16 cellular contexts compared by ENCODE assay signal in genomic region chr1:51281807-51282206, GRCh38.
"Had no signal": no experiment of that assay in that cellular context is flagged by ENCODE, and none has a peak within 500 bp of the region (broad histone marks: within the 10 kb centered on the region; RNA-seq: fewer than 3 reads in every experiment).

No MANE protein-coding gene starts in this region.

- H3K4me1 ChIP-seq: psoas muscle, sigmoid colon had no signal

- H3K27ac ChIP-seq: esophagus squamous epithelium, hepatocyte, parathyroid adenoma, psoas muscle, sigmoid colon, skin epidermis had no signal

- H3K36me3 ChIP-seq: sigmoid colon, thyroid gland had no signal

- H3K9me3 ChIP-seq: esophagus squamous epithelium, psoas muscle, sigmoid colon, thyroid gland had no signal

- H3K4me3 ChIP-seq: esophagus squamous epithelium, hepatocyte, lung, psoas muscle, sigmoid colon, skin epidermis, thyroid gland had no signal

- H3K79me2 ChIP-seq: hepatocyte, parathyroid adenoma had no signal

- H3K4me2 ChIP-seq: hepatocyte had no signal

- ATAC-seq: left colon, left ventricle myocardium superior, psoas muscle had no signal

- H3K9ac ChIP-seq: parathyroid adenoma had no signal

- H3K27me3 ChIP-seq: esophagus squamous epithelium, hepatocyte, sigmoid colon, thyroid gland had no signal

- H2AFZ ChIP-seq: hepatocyte, parathyroid adenoma had no signal

- DNase-seq: dermis blood vessel endothelial cell; esophagus squamous epithelium; foreskin fibroblast; left colon; left ventricle myocardium superior; mesenchymal stem cell; naive B cell; occipital lobe; psoas muscle; sigmoid colon; stimulated activated naive CD4-positive, alpha-beta T cell; thyroid gland had no signal
